ENCODE assay signal across 22 cellular contexts in the genomic region with DNA sequence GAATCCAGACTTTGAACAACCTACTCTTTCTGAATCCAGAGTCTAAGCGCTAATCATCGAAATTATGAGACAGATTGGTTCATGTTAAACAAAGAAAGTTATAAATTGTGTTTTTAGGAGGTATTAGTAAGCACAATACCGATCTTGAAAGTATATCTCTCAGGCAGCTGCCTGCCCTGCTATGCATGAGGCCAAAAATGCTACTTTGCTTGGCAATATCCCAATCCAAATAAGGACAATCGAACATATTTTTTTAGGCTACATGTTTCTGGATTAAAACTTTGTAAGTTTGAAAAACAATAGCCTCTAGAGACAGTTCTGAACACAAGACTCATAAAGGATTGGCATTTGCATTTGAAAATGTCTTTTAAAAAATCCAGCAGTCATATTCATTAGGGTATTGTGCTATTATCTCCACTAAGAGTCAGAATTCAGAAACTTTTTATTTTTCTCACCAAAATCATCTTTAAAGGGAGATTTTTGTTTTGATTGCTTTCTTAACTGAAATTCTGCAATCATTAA.
A peak's percentile ranks its signal among the peaks of the same experiment; 100 is the strongest.
DNase-seq lines count a peak whose midpoint lies in the region; ATAC-seq and TF ChIP-seq lines count a peak whose summit lies in the region.
"Had no signal": no experiment of that assay in that cellular context is flagged by ENCODE, and none has a peak within 500 bp of the region (broad histone marks: within the 10 kb centered on the region; RNA-seq: fewer than 3 reads in every experiment).

No MANE protein-coding gene starts in this region.

- peak; percentile 10 for DNase-seq in GM03348 (ENCODE audit: low spot score)
- DNase-seq in adipocyte (ENCODE audit: low read depth), result peak; percentile 64
- DNase-seq in fibroblast of mammary gland (ENCODE audit: low read depth), result peak; percentile 62
- no peak for DNase-seq in osteocyte (ENCODE audit: extremely low spot score, unreplicated experiment)
- DNase-seq in DMS114 treated with DMSO at 0.1 percent for 48 hours (lab: John Stamatoyannopoulos, UW; ENCODE audit: unreplicated experiment), result no peak
- no peak for DNase-seq in left lung
- DNase-seq in CD4-positive, alpha-beta T cell, result no peak
- DNase-seq: activated CD4-positive, alpha-beta T cell treated with anti-CD3 and anti-CD28 coated beads, Interleukin-2, amount 50 U/mL, for 48 hours; activated gamma-delta T cell treated with Interleukin-2 at 50 U/mL for 16 hours; GDM1; immature natural killer cell; Karpas-422; NCI-H1092; NCI-H2081 treated with DMSO at 0.1 percent for 48 hours; NK-92 treated with Interleukin-12 subunit alpha and Interleukin-12 subunit beta, amount 100 ng/mL, for 24 hours; stimulated activated CD4-positive, alpha-beta T cell treated with anti-CD3 and anti-CD28 coated beads, Interleukin-15, amount 100 ng/mL, for 24 hours; substantia nigra had no signal

- H3K27me3 ChIP-seq in adipocyte (replicated peaks; ENCODE audit: control insufficient read depth, insufficient read depth, low read length) (no peaks in the 10 kb centered on the region), left lung (no peaks in the 10 kb centered on the region)
- H3K27me3 ChIP-seq in CD4-positive, alpha-beta T cell (ENCODE audit: control insufficient read depth, insufficient read depth, low read length), result no peaks in the 10 kb centered on the region
- H3K27me3 ChIP-seq: vagina had no signal

- H3K36me3 Mint-ChIP-seq in osteocyte (ENCODE audit: unreplicated experiment), result no peaks in the 10 kb centered on the region
- H3K36me3 Mint-ChIP-seq in CD4-positive, alpha-beta T cell (ENCODE audit: low read depth), result no peaks in the 10 kb centered on the region

- H3K4me3 ChIP-seq in adipocyte (ENCODE audit: low read length), result peak overlapping the region; percentile 3
- H3K4me3 ChIP-seq in fibroblast of mammary gland (ENCODE audit: control insufficient read depth, low read depth, low read length), result no peak overlapping the region
- no peak overlapping the region for H3K4me3 ChIP-seq in left lung
- H3K4me3 ChIP-seq: vagina had no signal

- H3K27me3 Mint-ChIP-seq in osteocyte (ENCODE audit: unreplicated experiment), result no peaks in the 10 kb centered on the region
- no peaks in the 10 kb centered on the region for H3K27me3 Mint-ChIP-seq in CD4-positive, alpha-beta T cell
- H3K27me3 Mint-ChIP-seq: central memory CD8-positive, alpha-beta T cell had no signal

- CTCF ChIA-PET in CD4-positive, alpha-beta T cell (lab: Charles Lee), result no interaction called here

- peaks cover 34% of the 10 kb centered on the region for H3K4me1 Mint-ChIP-seq in osteocyte (ENCODE audit: unreplicated experiment)
- H3K4me1 Mint-ChIP-seq in CD4-positive, alpha-beta T cell (ENCODE audit: low read depth), result no peaks in the 10 kb centered on the region
- H3K4me1 Mint-ChIP-seq: central memory CD8-positive, alpha-beta T cell; immature natural killer cell had no signal

- peaks cover 12% of the 10 kb centered on the region for H3K9me3 Mint-ChIP-seq in osteocyte (ENCODE audit: unreplicated experiment)
- no peaks in the 10 kb centered on the region for H3K9me3 Mint-ChIP-seq in CD4-positive, alpha-beta T cell
- H3K9me3 Mint-ChIP-seq: central memory CD8-positive, alpha-beta T cell had no signal

- no peaks in the 10 kb centered on the region for H3K9me3 ChIP-seq in adipocyte (ENCODE audit: control insufficient read depth, low read length)
- no peaks in the 10 kb centered on the region for H3K9me3 ChIP-seq in left lung
- H3K9me3 ChIP-seq in CD4-positive, alpha-beta T cell (ENCODE audit: control insufficient read depth, low read length), result no peaks in the 10 kb centered on the region
- H3K9me3 ChIP-seq: vagina had no signal

- peak overlapping the region; percentile 78 for H3K27ac Mint-ChIP-seq in osteocyte (ENCODE audit: unreplicated experiment)
- H3K27ac Mint-ChIP-seq in CD4-positive, alpha-beta T cell, result no peak overlapping the region
- H3K27ac Mint-ChIP-seq: immature natural killer cell had no signal

- H3K4me3 Mint-ChIP-seq in osteocyte (ENCODE audit: unreplicated experiment), result peak overlapping the region; percentile 6
- H3K4me3 Mint-ChIP-seq in CD4-positive, alpha-beta T cell, result no peak overlapping the region
- H3K4me3 Mint-ChIP-seq: central memory CD8-positive, alpha-beta T cell; immature natural killer cell had no signal

- no peak overlapping the region for H3K27ac ChIP-seq in left lung
- H3K27ac ChIP-seq in CD4-positive, alpha-beta T cell (ENCODE audit: low read depth, low read length), result no peak overlapping the region
- H3K27ac ChIP-seq: C4-2B, vagina had no signal

- intact Hi-C loops in left lung (cut with DNase I), result no loop called here
- intact Hi-C loops in CD4-positive, alpha-beta T cell (cut with DNase I, micrococcal nuclease), result no loop called here

- peak overlapping the region; percentile 43 for H3K9ac ChIP-seq in adipocyte (ENCODE audit: low read length)

- no peaks in the 10 kb centered on the region for H3K36me3 ChIP-seq in adipocyte (ENCODE audit: control insufficient read depth, insufficient read depth, low read length, severe bottlenecking)
- no peaks in the 10 kb centered on the region for H3K36me3 ChIP-seq in left lung
- H3K36me3 ChIP-seq: vagina had no signal

- POLR2A ChIA-PET in CD4-positive, alpha-beta T cell (lab: Charles Lee), result no interaction called here

- no peak for TF ChIP-seq CTCF in fibroblast of mammary gland (conservative IDR thresholded peaks at IDR 0.05; ENCODE audit: control insufficient read depth, insufficient read depth, low read depth, low read length)
- TF ChIP-seq CTCF in osteocyte (IDR thresholded peaks at IDR 0.05), result no peak
- no peak for TF ChIP-seq CTCF in left lung (IDR thresholded peaks at IDR 0.05)
- TF ChIP-seq CTCF in CD4-positive, alpha-beta T cell (IDR thresholded peaks at IDR 0.05), result no peak

- ATAC-seq in GM19395 (IDR thresholded peaks at IDR 0.05; ENCODE audit: unreplicated experiment) (no peak), left lung (no peak)
- no peak for ATAC-seq in CD4-positive, alpha-beta T cell (ENCODE audit: poor library complexity)
- ATAC-seq: Panc1 had no signal

- H3K4me1 ChIP-seq in adipocyte (ENCODE audit: control insufficient read depth, insufficient read depth, low read length) (peaks cover 15% of the 10 kb centered on the region), left lung (no peaks in the 10 kb centered on the region)
- H3K4me1 ChIP-seq: vagina had no signal

Comparison
In these comparisons a context has a peak if more than half of its experiments do, and no peak if none do; other contexts are left out.
1. DNase-seq: peak in GM03348 (single experiment), adipocyte (single experiment) and fibroblast of mammary gland (single experiment); none in osteocyte (single experiment), DMS114 treated with DMSO at 0.1 percent for 48 hours (single experiment), left lung (0 of 2) and CD4-positive, alpha-beta T cell (0 of 10).